ENCODE assay signal across 27 cellular contexts in the genomic region with DNA sequence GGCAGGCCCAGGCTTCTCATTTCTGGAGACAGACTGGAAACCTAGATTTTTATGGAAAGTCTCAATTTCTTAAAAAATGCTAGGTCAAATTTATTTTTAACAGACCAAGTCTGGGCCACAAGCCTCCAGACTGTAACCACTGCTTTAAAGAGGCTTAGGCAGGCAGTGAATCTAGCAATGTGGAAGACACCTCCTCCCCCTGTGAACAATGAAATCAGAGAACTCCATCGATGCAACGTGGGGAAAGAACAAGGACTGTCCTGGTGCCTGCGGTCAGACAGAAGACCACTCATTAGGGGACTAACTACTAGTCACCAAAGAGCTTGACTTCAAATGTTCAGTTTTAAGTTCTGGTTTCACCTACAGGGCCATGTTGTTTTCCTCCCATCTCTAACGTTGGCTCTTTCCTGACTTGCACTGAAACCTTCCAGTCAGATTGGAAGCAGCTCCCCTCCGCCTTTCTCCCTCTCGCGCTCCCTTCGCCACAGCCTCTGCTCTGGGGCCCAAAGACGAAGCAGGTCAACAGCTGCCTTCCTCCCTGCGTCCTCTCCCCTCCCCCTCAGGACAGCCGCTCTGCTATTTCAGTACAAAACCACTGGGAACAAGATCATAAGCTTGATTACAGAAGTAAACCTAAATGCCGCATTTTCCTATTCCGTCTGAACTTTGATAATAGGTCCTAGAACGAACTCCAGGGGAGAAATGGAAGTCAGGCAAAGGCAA. TPM values are rescaled to one million over a fixed set of nuclear protein-coding genes. Genes with fewer than 3 reads are reported as not detected.
DNase-seq lines count a peak whose midpoint lies in the region; ATAC-seq and TF ChIP-seq lines count a peak whose summit lies in the region.
"Had no signal": no experiment of that assay in that cellular context is flagged by ENCODE, and none has a peak within 500 bp of the region (broad histone marks: within the 10 kb centered on the region; RNA-seq: fewer than 3 reads in every experiment).

No MANE protein-coding gene starts in this region.

- H3K36me3 ChIP-seq in left ventricle myocardium inferior, result peaks cover 99% of the 10 kb centered on the region
- peaks cover 0 to 100% (median 99%) of the 10 kb centered on the region in 9 donors for H3K36me3 ChIP-seq in heart left ventricle
- H3K36me3 ChIP-seq in A673 (ENCODE audit: insufficient read depth, low read length, poor library complexity, severe bottlenecking), result peaks cover 85% of the 10 kb centered on the region
- H3K36me3 ChIP-seq in Peyer's patch, result peaks cover 0 to 97% (median 0%) of the 10 kb centered on the region in 3 donors

- ATAC-seq in heart left ventricle, result no peak
- no peak for ATAC-seq in central memory CD8-positive, alpha-beta T cell (replicated peaks; ENCODE audit: extremely low read depth, poor library complexity, severe bottlenecking)
- ATAC-seq: esophagus mucosa, left lobe of liver had no signal

- BruUV-seq in A673 (replicated peaks; lab: Mats Ljungman, UMichigan), result no TSS peak

- peaks cover 18% of the 10 kb centered on the region for H3K4me1 Mint-ChIP-seq in central memory CD8-positive, alpha-beta T cell
- H3K4me1 Mint-ChIP-seq in nephron progenitor cell, result peaks cover 17% of the 10 kb centered on the region

- WGBS in heart left ventricle, 4 donors, result 73 to 83% (median 77%) methylated on average over 14 of the region's 14 CpGs

- H3K4me1 ChIP-seq in left ventricle myocardium inferior (peaks cover 47% of the 10 kb centered on the region), heart left ventricle (peaks cover 0 to 47% (median 10%) of the 10 kb centered on the region in 12 donors), A673 (ENCODE audit: insufficient read depth, low read length, poor library complexity, severe bottlenecking) (no peaks in the 10 kb centered on the region), Peyer's patch (no peaks in the 10 kb centered on the region)
- H3K4me1 ChIP-seq: ascending aorta, transverse colon had no signal

- TF ChIP-seq POLR2A in heart left ventricle (IDR thresholded peaks at IDR 0.05) (no peak), Peyer's patch (IDR thresholded peaks at IDR 0.05) (no peak)

- H3K27ac Mint-ChIP-seq in central memory CD8-positive, alpha-beta T cell (ENCODE audit: low read depth), result peak overlapping the region; percentile 16
- H3K27ac Mint-ChIP-seq in nephron progenitor cell, result peak overlapping the region; percentile 97
- H3K27ac Mint-ChIP-seq: activated naive CD8-positive, alpha-beta T cell had no signal

- H3K36me3 Mint-ChIP-seq in central memory CD8-positive, alpha-beta T cell (ENCODE audit: insufficient read depth), result peaks cover 79% of the 10 kb centered on the region
- H3K36me3 Mint-ChIP-seq in nephron progenitor cell (ENCODE audit: low read depth), result peaks cover 86% of the 10 kb centered on the region

- H3K9me3 ChIP-seq in left ventricle myocardium inferior (replicated peaks) (no peaks in the 10 kb centered on the region), heart left ventricle (no peaks in the 10 kb centered on the region), A673 (ENCODE audit: low read depth, low read length, poor library complexity, severe bottlenecking) (no peaks in the 10 kb centered on the region), Peyer's patch (no peaks in the 10 kb centered on the region)
- H3K9me3 ChIP-seq: ascending aorta, SJSA1, transverse colon had no signal

- H3K27me3 ChIP-seq in left ventricle myocardium inferior (ENCODE audit: low read depth), result no peaks in the 10 kb centered on the region
- H3K27me3 ChIP-seq in heart left ventricle, result no peaks in the 10 kb centered on the region
- no peaks in the 10 kb centered on the region for H3K27me3 ChIP-seq in A673 (replicated peaks; ENCODE audit: insufficient read depth, low read depth, low read length, poor library complexity)
- H3K27me3 ChIP-seq in Peyer's patch, result no peaks in the 10 kb centered on the region
- H3K27me3 ChIP-seq: ascending aorta, SJSA1, transverse colon had no signal

- H3K4me3 Mint-ChIP-seq in central memory CD8-positive, alpha-beta T cell, result no peak overlapping the region
- no peak overlapping the region for H3K4me3 Mint-ChIP-seq in nephron progenitor cell
- H3K4me3 Mint-ChIP-seq: activated naive CD8-positive, alpha-beta T cell; CD14-positive monocyte; naive B cell had no signal

- H3K9me3 Mint-ChIP-seq in central memory CD8-positive, alpha-beta T cell, result no peaks in the 10 kb centered on the region
- no peaks in the 10 kb centered on the region for H3K9me3 Mint-ChIP-seq in nephron progenitor cell
- H3K9me3 Mint-ChIP-seq: naive B cell had no signal

- POLR2A ChIA-PET in A673 (lab: Charles Lee; ENCODE audit: low non-redundant PET), result no interaction called here

- CTCF ChIA-PET in A673 (lab: Charles Lee), result no interaction called here

- TF ChIP-seq CTCF in left ventricle myocardium inferior (IDR thresholded peaks at IDR 0.05; ENCODE audit: borderline replicate concordance) (no peak), heart left ventricle (IDR thresholded peaks at IDR 0.05) (no peak), nephron progenitor cell (IDR thresholded peaks at IDR 0.05) (no peak), A673 (conservative IDR thresholded peaks at IDR 0.05; ENCODE audit: low read depth, low read length) (no peak), Peyer's patch (IDR thresholded peaks at IDR 0.05) (no peak)

- DNase-seq in left ventricle myocardium inferior (no peak), heart left ventricle (no peak), nephron progenitor cell (no peak), A673 (ENCODE audit: low spot score) (no peak), nucleus accumbens (lab: John Stamatoyannopoulos, UW) (no peak), Peyer's patch (no peak)
- DNase-seq in central memory CD8-positive, alpha-beta T cell (ENCODE audit: low spot score in 2 of 2), result no peak
- DNase-seq: activated CD4-positive, CD25-positive, alpha-beta regulatory T cell treated with anti-CD3 and anti-CD28 coated beads, Interleukin-2, amount 50 U/mL, for 72 hours; cortex of kidney; foreskin melanocyte; hippocampal formation; KBM-7; MM.1S; naive B cell; NCI-H1436; NCI-H2081 treated with DMSO at 0.1 percent for 48 hours; NCI-H774; retina; T-helper 1 cell; transverse colon had no signal

- no peak overlapping the region for H3K4me3 ChIP-seq in left ventricle myocardium inferior
- H3K4me3 ChIP-seq in heart left ventricle, result no peak overlapping the region
- H3K4me3 ChIP-seq in A673 (ENCODE audit: low read depth, low read length, poor library complexity, severe bottlenecking), result no peak overlapping the region
- H3K4me3 ChIP-seq in Peyer's patch, result no peak overlapping the region
- H3K4me3 ChIP-seq: ascending aorta, SJSA1, smooth muscle cell, transverse colon had no signal

- H3K27ac ChIP-seq in left ventricle myocardium inferior (replicated peaks), result peak overlapping the region; percentile 95
- peak overlapping the region in 3 of 12 donors; percentile 12 to 89 (median 25) for H3K27ac ChIP-seq in heart left ventricle
- H3K27ac ChIP-seq in A673 (ENCODE audit: low read depth, low read length, poor library complexity, severe bottlenecking), result no peak overlapping the region
- H3K27ac ChIP-seq in Peyer's patch, result no peak overlapping the region
- H3K27ac ChIP-seq: ascending aorta, SJSA1, transverse colon had no signal

- intact Hi-C loops in left ventricle myocardium inferior (cut with micrococcal nuclease) (no loop called here), heart left ventricle (cut with DNase I) (no loop called here), A673 (cut with micrococcal nuclease; ENCODE audit: unreplicated experiment) (no loop called here)

- no peaks in the 10 kb centered on the region for H3K27me3 Mint-ChIP-seq in central memory CD8-positive, alpha-beta T cell
- H3K27me3 Mint-ChIP-seq in nephron progenitor cell (ENCODE audit: low read depth, poor library complexity), result peaks cover 3% of the 10 kb centered on the region
- H3K27me3 Mint-ChIP-seq: activated naive CD8-positive, alpha-beta T cell; naive B cell had no signal

RNA-seq across cellular contexts. Expression of gene GTF3C1, which starts 17.5 kb away (rescaled TPM):
- total RNA-seq in left ventricle myocardium inferior (46.9 TPM), heart left ventricle (10 to 100 TPM; 48.1 to 76.4 (median 69.5) TPM), A673 (2021) (88.7 and 94.2 TPM in 2 replicates), Peyer's patch (10 to 100 TPM; 49.6 to 80.1 (median 73.0) TPM)
- 10 to 100 TPM; 53.2 to 80.3 TPM for polyA plus RNA-seq in heart left ventricle

RNA-seq across cellular contexts. Expression of gene KATNIP, which starts 17.7 kb away (rescaled TPM):
- total RNA-seq in left ventricle myocardium inferior (12.0 TPM), heart left ventricle (10 to 100 TPM in 8 of 9 donors, 1 to 10 TPM in 1; 9.7 to 26.3 (median 18.8) TPM), A673 (2021) (23.5 and 23.9 TPM in 2 replicates), Peyer's patch (10 to 100 TPM; 27.5 to 59.5 (median 37.5) TPM)
- polyA plus RNA-seq in heart left ventricle, result 1 to 10 TPM; 5.8 to 9.1 TPM
